ENCODE assay signal across 8 cellular contexts in genomic region chr20:38601216-38602184, GRCh38. TPM values are rescaled to one million over a fixed set of nuclear protein-coding genes. Genes with fewer than 3 reads are reported as not detected.
DNase-seq lines count a peak whose midpoint lies in the region; ATAC-seq and TF ChIP-seq lines count a peak whose summit lies in the region.

TSS of gene ARHGAP40 (plus strand) at chr20:38601809.

- no peaks in the 10 kb centered on the region for H3K9me3 Mint-ChIP-seq in activated naive CD8-positive, alpha-beta T cell treated with anti-CD3 and anti-CD28 coated beads for 36 hours
- peaks cover 0 to 3% (median 0%) of the 10 kb centered on the region in 5 donors for H3K9me3 Mint-ChIP-seq in CD8-positive, alpha-beta memory T cell

- peaks cover 73% of the 10 kb centered on the region for H3K27me3 Mint-ChIP-seq in activated naive CD8-positive, alpha-beta T cell treated with anti-CD3 and anti-CD28 coated beads for 36 hours
- H3K27me3 Mint-ChIP-seq in CD8-positive, alpha-beta memory T cell, result peaks cover 57 to 73% of the 10 kb centered on the region in 2 donors

- H3K4me3 ChIP-seq in left lung, result no peak within 1 kb of the TSS
- no peak within 1 kb of the TSS for H3K4me3 ChIP-seq in CD8-positive, alpha-beta memory T cell (ENCODE audit: low read length)

- intact Hi-C loops in left lung (cut with DNase I), result no loop called here

- DNase-seq in GM03348 (ENCODE audit: low spot score), result peak; percentile 35
- peak; percentile 90 for DNase-seq in HK-2 (ENCODE audit: unreplicated experiment)
- DNase-seq in activated naive CD8-positive, alpha-beta T cell treated with anti-CD3 and anti-CD28 coated beads for 36 hours, result peak; percentile 58
- peak in 1 of 2 donors; percentile 79 for DNase-seq in left lung
- DNase-seq in occipital lobe (lab: John Stamatoyannopoulos, UW), result no peak
- no peak for DNase-seq in CD8-positive, alpha-beta memory T cell
- DNase-seq in cerebellum (ENCODE audit: low spot score), result no peak

- TF ChIP-seq CTCF in left lung (IDR thresholded peaks at IDR 0.05), result no peak

- H3K36me3 Mint-ChIP-seq in activated naive CD8-positive, alpha-beta T cell treated with anti-CD3 and anti-CD28 coated beads for 36 hours, result no peaks in the 10 kb centered on the region
- no peaks in the 10 kb centered on the region for H3K36me3 Mint-ChIP-seq in CD8-positive, alpha-beta memory T cell

- no peaks in the 10 kb centered on the region for H3K9me3 ChIP-seq in left lung
- H3K9me3 ChIP-seq in CD8-positive, alpha-beta memory T cell (ENCODE audit: low read length), result no peaks in the 10 kb centered on the region

- peaks cover 10% of the 10 kb centered on the region for H3K4me1 Mint-ChIP-seq in activated naive CD8-positive, alpha-beta T cell treated with anti-CD3 and anti-CD28 coated beads for 36 hours
- H3K4me1 Mint-ChIP-seq in CD8-positive, alpha-beta memory T cell, result peaks cover 6 to 13% (median 7%) of the 10 kb centered on the region in 3 donors

- CTCF ChIA-PET in CD8-positive, alpha-beta memory T cell (lab: Charles Lee), result no interaction called here

- no peak within 1 kb of the TSS for H3K27ac Mint-ChIP-seq in activated naive CD8-positive, alpha-beta T cell treated with anti-CD3 and anti-CD28 coated beads for 36 hours
- peak within 1 kb of the TSS in 1 of 8 donors; percentile 34 for H3K27ac Mint-ChIP-seq in CD8-positive, alpha-beta memory T cell

- POLR2A ChIA-PET in CD8-positive, alpha-beta memory T cell (lab: Charles Lee), result no interaction called here

- no peaks in the 10 kb centered on the region for H3K4me1 ChIP-seq in left lung
- no peaks in the 10 kb centered on the region for H3K4me1 ChIP-seq in CD8-positive, alpha-beta memory T cell (ENCODE audit: insufficient read depth, low read length)

- H3K4me3 Mint-ChIP-seq in activated naive CD8-positive, alpha-beta T cell treated with anti-CD3 and anti-CD28 coated beads for 36 hours, result peak within 1 kb of the TSS; percentile 65
- H3K4me3 Mint-ChIP-seq in CD8-positive, alpha-beta memory T cell, result peak within 1 kb of the TSS in 2 of 7 donors; percentile 14 to 77

- no peaks in the 10 kb centered on the region for H3K36me3 ChIP-seq in left lung
- no peaks in the 10 kb centered on the region for H3K36me3 ChIP-seq in CD8-positive, alpha-beta memory T cell (ENCODE audit: insufficient read depth, low read length)

- no peak within 1 kb of the TSS for H3K27ac ChIP-seq in left lung
- no peak within 1 kb of the TSS for H3K27ac ChIP-seq in CD8-positive, alpha-beta memory T cell (ENCODE audit: low read depth, low read length)

- ATAC-seq in left lung (peak; percentile 65), HG03025 (IDR thresholded peaks at IDR 0.05; ENCODE audit: low FRiP score, unreplicated experiment) (no peak)

- peaks cover 20 to 66% of the 10 kb centered on the region in 2 donors for H3K27me3 ChIP-seq in left lung
- H3K27me3 ChIP-seq in CD8-positive, alpha-beta memory T cell (ENCODE audit: insufficient read depth, low read length, poor library complexity, severe bottlenecking), result peaks cover 23% of the 10 kb centered on the region

RNA-seq across cellular contexts. Expression of gene ARHGAP40, which starts in this region (rescaled TPM):
- total RNA-seq in activated naive CD8-positive, alpha-beta T cell treated with anti-CD3 and anti-CD28 coated beads for 36 hours, result under 1 TPM in 1 of 2 experiments, not detected in 1; 0.12 TPM
- total RNA-seq in left lung (under 1 TPM in 1 of 2 donors, not detected in 1; 0.44 TPM), occipital lobe (not detected), cerebellum (not detected)
- not detected for total RNA-seq in CD8-positive, alpha-beta memory T cell
- polyA plus RNA-seq in CD8-positive, alpha-beta memory T cell, result not detected

Comparison
In these comparisons a context has a peak if more than half of its experiments do, and no peak if none do; other contexts are left out.
1. Peak in DNase-seq in activated naive CD8-positive, alpha-beta T cell treated with anti-CD3 and anti-CD28 coated beads for 36 hours; RNA of the gene not detected or under 1 TPM.
2. Peak in ATAC-seq in left lung; RNA of the gene not detected or under 1 TPM.
3. DNase-seq: peak in GM03348 (single experiment) and HK-2 (single experiment); none in occipital lobe (single experiment), CD8-positive, alpha-beta memory T cell (0 of 5) and cerebellum (single experiment).